Comparison of ENCODE assay signal across 1 cellular context in the genomic region with DNA sequence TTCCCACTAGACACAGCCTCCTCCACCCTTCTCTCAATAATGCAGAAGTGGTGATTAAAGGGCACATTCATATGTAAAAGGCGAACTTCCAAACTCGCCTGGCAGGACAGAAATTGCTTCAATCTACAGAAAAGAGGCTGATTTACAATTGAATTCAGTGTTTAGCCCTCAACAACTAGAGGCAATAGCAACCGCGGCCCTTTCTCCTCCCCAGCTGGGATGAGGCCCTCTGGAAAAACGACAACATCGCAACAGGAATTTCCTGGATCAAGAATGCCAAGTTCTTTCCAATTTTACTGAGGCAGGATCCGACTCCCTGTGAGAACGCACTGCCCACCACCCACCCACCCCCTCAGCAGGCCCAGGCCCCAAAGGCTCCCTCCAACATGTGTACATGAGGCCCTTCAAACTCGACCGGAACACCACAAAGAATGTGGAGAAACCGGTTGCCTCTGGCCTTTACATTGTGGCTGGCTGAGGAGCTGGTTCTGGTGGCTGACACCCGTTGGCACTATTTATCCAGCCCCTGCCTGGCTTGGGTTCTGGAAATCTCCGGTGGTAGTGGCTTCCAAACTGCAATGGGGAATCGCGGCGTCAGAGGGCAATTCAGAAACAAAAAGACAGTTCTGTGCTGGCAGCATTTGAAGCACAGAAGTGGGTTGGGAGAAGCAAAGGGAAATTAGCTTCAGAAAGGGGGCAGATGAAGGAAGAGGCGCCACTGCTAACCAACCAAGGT.
A peak's percentile ranks its signal among the peaks of the same experiment; 100 is the strongest.
TF ChIP-seq lines count a peak whose summit lies in the region.

No MANE protein-coding gene starts in this region.

TF ChIP-seq in HepG2, 621 proteins besides CTCF, POLR2A, EP300 and RAD21 (continued from another document):
- no peak for TF ChIP-seq ZFP36L2 (CRISPR knock-in tag; IDR thresholded peaks at IDR 0.05)
- TF ChIP-seq ERF (CRISPR knock-in tag; IDR thresholded peaks at IDR 0.05), result peak; percentile 16; the same call in 1 of the 2 replicates
- no peak for TF ChIP-seq ATF1 (CRISPR knock-in tag; IDR thresholded peaks at IDR 0.05)
- peak; percentile 42; the same call in 1 of the 2 replicates for TF ChIP-seq SALL1 (CRISPR knock-in tag; IDR thresholded peaks at IDR 0.05)
- TF ChIP-seq, protein P1, sequence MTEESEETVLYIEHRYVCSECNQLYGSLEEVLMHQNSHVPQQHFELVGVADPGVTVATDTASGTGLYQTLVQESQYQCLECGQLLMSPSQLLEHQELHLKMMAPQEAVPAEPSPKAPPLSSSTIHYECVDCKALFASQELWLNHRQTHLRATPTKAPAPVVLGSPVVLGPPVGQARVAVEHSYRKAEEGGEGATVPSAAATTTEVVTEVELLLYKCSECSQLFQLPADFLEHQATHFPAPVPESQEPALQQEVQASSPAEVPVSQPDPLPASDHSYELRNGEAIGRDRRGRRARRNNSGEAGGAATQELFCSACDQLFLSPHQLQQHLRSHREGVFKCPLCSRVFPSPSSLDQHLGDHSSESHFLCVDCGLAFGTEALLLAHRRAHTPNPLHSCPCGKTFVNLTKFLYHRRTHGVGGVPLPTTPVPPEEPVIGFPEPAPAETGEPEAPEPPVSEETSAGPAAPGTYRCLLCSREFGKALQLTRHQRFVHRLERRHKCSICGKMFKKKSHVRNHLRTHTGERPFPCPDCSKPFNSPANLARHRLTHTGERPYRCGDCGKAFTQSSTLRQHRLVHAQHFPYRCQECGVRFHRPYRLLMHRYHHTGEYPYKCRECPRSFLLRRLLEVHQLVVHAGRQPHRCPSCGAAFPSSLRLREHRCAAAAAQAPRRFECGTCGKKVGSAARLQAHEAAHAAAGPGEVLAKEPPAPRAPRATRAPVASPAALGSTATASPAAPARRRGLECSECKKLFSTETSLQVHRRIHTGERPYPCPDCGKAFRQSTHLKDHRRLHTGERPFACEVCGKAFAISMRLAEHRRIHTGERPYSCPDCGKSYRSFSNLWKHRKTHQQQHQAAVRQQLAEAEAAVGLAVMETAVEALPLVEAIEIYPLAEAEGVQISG (CRISPR knock-in tag; IDR thresholded peaks at IDR 0.05), result no peak
- TF ChIP-seq, protein P2, sequence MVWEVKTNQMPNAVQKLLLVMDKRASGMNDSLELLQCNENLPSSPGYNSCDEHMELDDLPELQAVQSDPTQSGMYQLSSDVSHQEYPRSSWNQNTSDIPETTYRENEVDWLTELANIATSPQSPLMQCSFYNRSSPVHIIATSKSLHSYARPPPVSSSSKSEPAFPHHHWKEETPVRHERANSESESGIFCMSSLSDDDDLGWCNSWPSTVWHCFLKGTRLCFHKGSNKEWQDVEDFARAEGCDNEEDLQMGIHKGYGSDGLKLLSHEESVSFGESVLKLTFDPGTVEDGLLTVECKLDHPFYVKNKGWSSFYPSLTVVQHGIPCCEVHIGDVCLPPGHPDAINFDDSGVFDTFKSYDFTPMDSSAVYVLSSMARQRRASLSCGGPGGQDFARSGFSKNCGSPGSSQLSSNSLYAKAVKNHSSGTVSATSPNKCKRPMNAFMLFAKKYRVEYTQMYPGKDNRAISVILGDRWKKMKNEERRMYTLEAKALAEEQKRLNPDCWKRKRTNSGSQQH (CRISPR knock-in tag; IDR thresholded peaks at IDR 0.05; ENCODE audit: low read depth), result peak; percentile 59; the same call in 1 of the 2 replicates
- 0 out of 2 replicates have a peak, but pooled peaks have one; percentile 4 for TF ChIP-seq ZFY (CRISPR knock-in tag; IDR thresholded peaks at IDR 0.05)
- TF ChIP-seq, protein P3, sequence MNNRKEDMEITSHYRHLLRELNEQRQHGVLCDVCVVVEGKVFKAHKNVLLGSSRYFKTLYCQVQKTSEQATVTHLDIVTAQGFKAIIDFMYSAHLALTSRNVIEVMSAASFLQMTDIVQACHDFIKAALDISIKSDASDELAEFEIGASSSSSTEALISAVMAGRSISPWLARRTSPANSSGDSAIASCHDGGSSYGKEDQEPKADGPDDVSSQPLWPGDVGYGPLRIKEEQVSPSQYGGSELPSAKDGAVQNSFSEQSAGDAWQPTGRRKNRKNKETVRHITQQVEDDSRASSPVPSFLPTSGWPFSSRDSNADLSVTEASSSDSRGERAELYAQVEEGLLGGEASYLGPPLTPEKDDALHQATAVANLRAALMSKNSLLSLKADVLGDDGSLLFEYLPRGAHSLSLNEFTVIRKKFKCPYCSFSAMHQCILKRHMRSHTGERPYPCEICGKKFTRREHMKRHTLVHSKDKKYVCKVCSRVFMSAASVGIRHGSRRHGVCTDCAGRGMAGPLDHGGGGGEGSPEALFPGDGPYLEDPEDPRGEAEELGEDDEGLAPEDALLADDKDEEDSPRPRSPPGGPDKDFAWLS (CRISPR knock-in tag; IDR thresholded peaks at IDR 0.05; ENCODE audit: borderline replicate concordance), result no peak
- TF ChIP-seq PAWR (CRISPR knock-in tag; IDR thresholded peaks at IDR 0.05; ENCODE audit: borderline replicate concordance), result 0 out of 2 replicates have a peak, but pooled peaks have one; percentile 47
- TF ChIP-seq NCOA5 (CRISPR knock-in tag; IDR thresholded peaks at IDR 0.05), result no peak
- no peak for TF ChIP-seq MEIS2 (CRISPR knock-in tag; IDR thresholded peaks at IDR 0.05)
- peak; percentile 51; the same call in 1 of the 2 replicates for TF ChIP-seq KLF12 (CRISPR knock-in tag; IDR thresholded peaks at IDR 0.05; ENCODE audit: borderline replicate concordance)
- TF ChIP-seq, protein P4, sequence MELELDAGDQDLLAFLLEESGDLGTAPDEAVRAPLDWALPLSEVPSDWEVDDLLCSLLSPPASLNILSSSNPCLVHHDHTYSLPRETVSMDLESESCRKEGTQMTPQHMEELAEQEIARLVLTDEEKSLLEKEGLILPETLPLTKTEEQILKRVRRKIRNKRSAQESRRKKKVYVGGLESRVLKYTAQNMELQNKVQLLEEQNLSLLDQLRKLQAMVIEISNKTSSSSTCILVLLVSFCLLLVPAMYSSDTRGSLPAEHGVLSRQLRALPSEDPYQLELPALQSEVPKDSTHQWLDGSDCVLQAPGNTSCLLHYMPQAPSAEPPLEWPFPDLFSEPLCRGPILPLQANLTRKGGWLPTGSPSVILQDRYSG (CRISPR knock-in tag; IDR thresholded peaks at IDR 0.05), result no peak
- TF ChIP-seq ZNF777 (CRISPR knock-in tag; IDR thresholded peaks at IDR 0.05), result 0 out of 2 replicates have a peak, but pooled peaks have one; percentile 19
